ENCODE assay signal across 8 cellular contexts in the genomic region with DNA sequence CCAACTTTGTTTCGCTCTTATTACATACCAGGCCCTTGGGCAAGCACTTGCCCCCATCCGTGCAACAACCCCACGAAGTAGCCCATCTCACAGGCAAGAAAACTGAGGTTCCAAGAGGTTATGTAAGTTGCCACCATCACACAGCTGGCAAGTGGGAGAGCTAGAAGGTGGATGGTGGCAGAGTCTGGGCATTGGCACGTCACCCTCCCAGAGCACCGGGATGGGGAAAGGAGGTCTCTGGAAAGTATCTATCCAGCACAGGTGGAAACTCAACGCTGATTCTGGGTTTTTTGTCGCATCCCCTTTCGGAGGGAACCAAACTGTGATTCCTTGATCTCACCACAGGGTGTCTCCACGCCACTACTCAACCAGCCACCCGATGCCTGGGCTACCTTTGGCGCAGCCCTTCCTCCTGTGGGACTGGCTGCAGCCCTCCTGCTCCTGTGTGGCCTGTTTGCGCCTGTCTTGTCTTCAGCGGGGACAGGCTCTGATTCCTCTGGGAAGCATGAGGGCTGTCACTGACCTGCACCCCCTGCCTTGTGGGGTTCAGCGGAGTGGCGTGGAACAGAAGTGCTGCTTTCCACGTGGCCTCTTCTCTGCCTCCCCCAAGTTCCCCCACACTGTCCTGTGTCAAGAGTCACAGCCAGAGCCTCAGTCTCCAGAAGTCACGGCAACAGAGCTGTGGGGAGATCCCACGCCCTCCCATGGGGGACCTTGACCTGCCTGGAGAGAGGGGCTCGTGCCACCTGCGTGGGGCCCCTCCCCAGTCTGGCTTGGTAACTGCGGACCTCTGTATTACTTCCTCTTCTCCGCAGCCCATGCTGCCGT. TPM values are rescaled to one million over a fixed set of nuclear protein-coding genes. Genes with fewer than 3 reads are reported as not detected.
DNase-seq lines count a peak whose midpoint lies in the region; ATAC-seq and TF ChIP-seq lines count a peak whose summit lies in the region.

No MANE protein-coding gene starts in this region.

- ATAC-seq in GM21528 (IDR thresholded peaks at IDR 0.05; ENCODE audit: low FRiP score, unreplicated experiment) (peak; percentile 53), HG03571 (IDR thresholded peaks at IDR 0.05; ENCODE audit: unreplicated experiment) (no peak)

- H3K27ac Mint-ChIP-seq in CD8-positive, alpha-beta memory T cell, result no peak overlapping the region
- no peak overlapping the region for H3K27ac Mint-ChIP-seq in mesothelial cell of epicardium

- no peaks in the 10 kb centered on the region for H3K36me3 Mint-ChIP-seq in CD8-positive, alpha-beta memory T cell
- H3K36me3 Mint-ChIP-seq in mesothelial cell of epicardium, result no peaks in the 10 kb centered on the region

- POLR2A ChIA-PET in CD8-positive, alpha-beta memory T cell (lab: Charles Lee), result no interaction called here

- H3K9me3 Mint-ChIP-seq in CD8-positive, alpha-beta memory T cell, result no peaks in the 10 kb centered on the region
- no peaks in the 10 kb centered on the region for H3K9me3 Mint-ChIP-seq in mesothelial cell of epicardium

- H3K36me3 ChIP-seq in CD8-positive, alpha-beta memory T cell (ENCODE audit: insufficient read depth, low read length), result no peaks in the 10 kb centered on the region

- peaks cover 2 to 15% (median 4%) of the 10 kb centered on the region in 3 donors for H3K4me1 Mint-ChIP-seq in CD8-positive, alpha-beta memory T cell
- peaks cover 17% of the 10 kb centered on the region for H3K4me1 Mint-ChIP-seq in mesothelial cell of epicardium

- no peaks in the 10 kb centered on the region for H3K9me3 ChIP-seq in CD8-positive, alpha-beta memory T cell (ENCODE audit: low read length)

- CTCF ChIA-PET in CD8-positive, alpha-beta memory T cell (lab: Charles Lee), result interaction anchor here (0.7 kb wide), 1 partner anchor 833 kb away, joined by 3 read pairs; no protein-coding TSS in a partner anchor

- no peak overlapping the region for H3K27ac ChIP-seq in CD8-positive, alpha-beta memory T cell (ENCODE audit: low read depth, low read length)
- H3K27ac ChIP-seq in substantia nigra (ENCODE audit: low read depth, low read length, poor library complexity, severe bottlenecking), result no peak overlapping the region

- TF ChIP-seq CTCF in epithelial cell of esophagus (IDR thresholded peaks at IDR 0.05; ENCODE audit: insufficient read depth, low read depth, low read length, missing control alignments) (peak; percentile 88), mesothelial cell of epicardium (IDR thresholded peaks at IDR 0.05; ENCODE audit: unreplicated experiment) (peak; percentile 82)

- peaks cover 40 to 54% of the 10 kb centered on the region in 2 donors for H3K27me3 Mint-ChIP-seq in CD8-positive, alpha-beta memory T cell
- H3K27me3 Mint-ChIP-seq in mesothelial cell of epicardium (ENCODE audit: low read depth), result peaks cover 75% of the 10 kb centered on the region

- H3K27me3 ChIP-seq in CD8-positive, alpha-beta memory T cell (ENCODE audit: insufficient read depth, low read length, poor library complexity, severe bottlenecking), result peaks cover 44% of the 10 kb centered on the region

- no peak overlapping the region for H3K4me3 Mint-ChIP-seq in CD8-positive, alpha-beta memory T cell
- H3K4me3 Mint-ChIP-seq in mesothelial cell of epicardium, result no peak overlapping the region

- DNase-seq in CD8-positive, alpha-beta memory T cell, result peak in 3 of 5 donors; percentile 7 to 60 (median 42)
- DNase-seq in NCI-H2196 treated with DMSO at 0.1 percent for 48 hours (lab: John Stamatoyannopoulos, UW; ENCODE audit: unreplicated experiment), result peak; percentile 22
- DNase-seq in activated CD4-positive, alpha-beta T cell treated with anti-CD3 and anti-CD28 coated beads, Interleukin-2, amount 50 U/mL, for 48 hours, result peak; percentile 49 to 60
- peak; percentile 70 for DNase-seq in epithelial cell of esophagus (ENCODE audit: low read depth)
- DNase-seq in mesothelial cell of epicardium (ENCODE audit: low spot score in 2 of 2, unreplicated experiment in 2 of 2), result peak; percentile 53 to 74
- DNase-seq in substantia nigra (lab: John Stamatoyannopoulos, UW), result peak in 38 of 49 donors; percentile 22 to 70 (median 45)

- H3K4me3 ChIP-seq in CD8-positive, alpha-beta memory T cell (ENCODE audit: low read length), result no peak overlapping the region
- H3K4me3 ChIP-seq in epithelial cell of esophagus (ENCODE audit: low read length), result no peak overlapping the region

- peaks cover 7% of the 10 kb centered on the region for H3K4me1 ChIP-seq in CD8-positive, alpha-beta memory T cell (ENCODE audit: insufficient read depth, low read length)

RNA-seq across cellular contexts. Expression of a gene that starts 34.4 kb away (rescaled TPM):
- total RNA-seq in CD8-positive, alpha-beta memory T cell, result not detected
- polyA plus RNA-seq in CD8-positive, alpha-beta memory T cell, result not detected
- total RNA-seq in mesothelial cell of epicardium, result 7.0 to 9.7 TPM (median 7.9 TPM) in 3 replicates

RNA-seq across cellular contexts. Expression of a gene that starts 38.6 kb away (rescaled TPM):
- total RNA-seq in CD8-positive, alpha-beta memory T cell, result 1 to 10 TPM; 3.0 to 3.4 TPM
- polyA plus RNA-seq in CD8-positive, alpha-beta memory T cell, result 2.6 TPM
- total RNA-seq in mesothelial cell of epicardium, result 32.2 to 35.8 TPM (median 33.8 TPM) in 3 replicates
